In the genomic region with DNA sequence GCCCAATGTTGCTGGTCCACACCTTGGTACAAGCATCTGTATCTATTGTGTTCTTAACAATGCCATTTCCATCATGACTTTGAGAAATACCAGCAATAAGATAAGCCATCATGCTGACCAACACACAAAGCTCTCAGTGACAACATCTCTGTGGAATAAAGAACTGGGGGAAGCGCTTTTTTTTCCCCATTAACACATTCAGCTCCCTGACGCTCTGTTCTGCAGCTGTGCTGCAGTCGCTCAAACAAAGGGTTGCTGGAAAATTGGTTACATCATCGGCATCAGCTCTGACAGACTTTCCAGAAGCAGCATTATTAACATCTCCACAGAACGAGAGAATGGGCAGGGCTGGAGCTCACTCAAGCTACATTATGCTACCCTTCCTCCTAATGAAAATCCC, we compare ENCODE assay signal across 19 cellular contexts. TPM values are rescaled to one million over a fixed set of nuclear protein-coding genes. Genes with fewer than 3 reads are reported as not detected.
"Had no signal": no experiment of that assay in that cellular context is flagged by ENCODE, and none has a peak within 500 bp of the region (broad histone marks: within the 10 kb centered on the region; RNA-seq: fewer than 3 reads in every experiment).

No MANE protein-coding gene starts in this region.

- H3K36me3 ChIP-seq: left lung, pancreas, thyroid gland, uterus had no signal

- H3K27me3 Mint-ChIP-seq: activated CD4-positive, alpha-beta T cell treated with anti-CD3 and anti-CD28 coated beads, Interleukin-2, amount 10 ng/mL, durations not matched to agents 24 days and 14 days; activated naive CD4-positive, alpha-beta T cell treated with anti-CD3 and anti-CD28 coated beads, Interleukin-2, amount 50 U/mL, for 24 hours; stimulated activated naive B cell treated with anti-CD40 and anti-IgM and Interleukin-4, amounts not matched to agents 10 μg/mL and 1 μg/mL and 100 μg/mL, for 72 hours had no signal

- H3K27ac ChIP-seq: left lung, pancreas, thyroid gland, uterus had no signal

- H3K36me3 Mint-ChIP-seq: activated naive CD4-positive, alpha-beta T cell treated with anti-CD3 and anti-CD28 coated beads, Interleukin-2, amount 50 U/mL, for 24 hours; stimulated activated naive B cell treated with anti-CD40 and anti-IgM and Interleukin-4, amounts not matched to agents 10 μg/mL and 1 μg/mL and 100 μg/mL, for 72 hours had no signal

- H3K27me3 ChIP-seq: left lung, thyroid gland, uterus had no signal

- H3K4me3 Mint-ChIP-seq: activated CD4-positive, alpha-beta T cell treated with anti-CD3 and anti-CD28 coated beads, Interleukin-2, amount 10 ng/mL, durations not matched to agents 24 days and 14 days; activated CD8-positive, alpha-beta T cell treated with anti-CD3 and anti-CD28 coated beads, Interleukin-2, amount 10 ng/mL, durations not matched to agents 7 days and 5 days; activated naive CD4-positive, alpha-beta T cell treated with anti-CD3 and anti-CD28 coated beads, Interleukin-2, amount 50 U/mL, for 24 hours; stimulated activated naive B cell treated with anti-CD40 and anti-IgM and Interleukin-4, amounts not matched to agents 10 μg/mL and 1 μg/mL and 100 μg/mL, for 72 hours had no signal

- ATAC-seq: activated CD8-positive, alpha-beta T cell treated with anti-CD3 and anti-CD28 coated beads, Interleukin-2, amount 10 ng/mL, durations not matched to agents 7 days and 5 days; left lung; pancreas; stimulated activated naive B cell treated with anti-CD40 and anti-IgM and Interleukin-4, amounts not matched to agents 10 μg/mL and 1 μg/mL and 100 μg/mL, for 72 hours had no signal

- FAIRE-seq: colon, endometrium, kidney, pancreas had no signal

- H3K4me3 ChIP-seq: left lung, pancreas, thyroid gland, uterus had no signal

- H3K4me1 ChIP-seq: left lung, pancreas, thyroid gland, uterus had no signal

- H3K4me1 Mint-ChIP-seq: activated CD4-positive, alpha-beta T cell treated with anti-CD3 and anti-CD28 coated beads, Interleukin-2, amount 10 ng/mL, durations not matched to agents 24 days and 14 days; activated naive CD4-positive, alpha-beta T cell treated with anti-CD3 and anti-CD28 coated beads, Interleukin-2, amount 50 U/mL, for 24 hours; stimulated activated naive B cell treated with anti-CD40 and anti-IgM and Interleukin-4, amounts not matched to agents 10 μg/mL and 1 μg/mL and 100 μg/mL, for 72 hours had no signal

- H3K9me3 ChIP-seq: left lung, pancreas, thyroid gland, uterus had no signal

- H3K9me3 Mint-ChIP-seq: activated CD4-positive, alpha-beta T cell treated with anti-CD3 and anti-CD28 coated beads, Interleukin-2, amount 10 ng/mL, durations not matched to agents 24 days and 14 days; activated naive CD4-positive, alpha-beta T cell treated with anti-CD3 and anti-CD28 coated beads, Interleukin-2, amount 50 U/mL, for 24 hours; stimulated activated naive B cell treated with anti-CD40 and anti-IgM and Interleukin-4, amounts not matched to agents 10 μg/mL and 1 μg/mL and 100 μg/mL, for 72 hours had no signal

- DNase-seq: activated CD4-positive, alpha-beta T cell treated with anti-CD3 and anti-CD28 coated beads, Interleukin-2, amount 10 ng/mL, durations not matched to agents 24 days and 14 days; activated CD4-positive, CD25-positive, alpha-beta regulatory T cell; activated CD8-positive, alpha-beta memory T cell treated with anti-CD3 and anti-CD28 coated beads, Interleukin-2, amount 50 U/mL, for 4 hours; activated CD8-positive, alpha-beta T cell treated with anti-CD3 and anti-CD28 coated beads, Interleukin-2, amount 10 ng/mL, durations not matched to agents 7 days and 5 days; activated effector memory CD4-positive, alpha-beta T cell treated with anti-CD3 and anti-CD28 coated beads, Interleukin-2, amount 50 U/mL, for 16 hours; activated T-cell treated with anti-CD3 and anti-CD28 coated beads, Interleukin-2, amount 50 U/mL, for 48 hours; amniotic stem cell; kidney; left lung; mammary epithelial cell; pancreas; stimulated activated CD4-positive, alpha-beta T cell treated with anti-CD3 and anti-CD28 coated beads, Interleukin-15, amount 100 ng/mL, for 24 hours; stimulated activated CD4-positive, alpha-beta T cell treated with anti-CD3 and anti-CD28 coated beads, Interleukin-4, amount 100 ng/mL, for 1 hour; stimulated activated naive B cell treated with anti-CD40 and anti-IgM and Interleukin-4, amounts not matched to agents 10 μg/mL and 1 μg/mL and 100 μg/mL, for 72 hours; thyroid gland; uterus had no signal

- H3K27ac Mint-ChIP-seq: activated CD4-positive, alpha-beta T cell treated with anti-CD3 and anti-CD28 coated beads, Interleukin-2, amount 10 ng/mL, durations not matched to agents 24 days and 14 days; activated CD8-positive, alpha-beta T cell treated with anti-CD3 and anti-CD28 coated beads, Interleukin-2, amount 10 ng/mL, durations not matched to agents 7 days and 5 days; activated naive CD4-positive, alpha-beta T cell treated with anti-CD3 and anti-CD28 coated beads, Interleukin-2, amount 50 U/mL, for 24 hours; stimulated activated naive B cell treated with anti-CD40 and anti-IgM and Interleukin-4, amounts not matched to agents 10 μg/mL and 1 μg/mL and 100 μg/mL, for 72 hours had no signal

RNA-seq across cellular contexts. Expression of a gene that starts 39.9 kb away (rescaled TPM):
- total RNA-seq: activated CD4-positive, alpha-beta T cell treated with anti-CD3 and anti-CD28 coated beads, Interleukin-2, amount 10 ng/mL, durations not matched to agents 24 days and 14 days; activated CD8-positive, alpha-beta T cell treated with anti-CD3 and anti-CD28 coated beads, Interleukin-2, amount 10 ng/mL, durations not matched to agents 7 days and 5 days; left lung; mammary epithelial cell; thyroid gland had no signal
- polyA plus RNA-seq: mammary epithelial cell had no signal
